Comparison of ENCODE assay signal across 11 cellular contexts in the genomic region with DNA sequence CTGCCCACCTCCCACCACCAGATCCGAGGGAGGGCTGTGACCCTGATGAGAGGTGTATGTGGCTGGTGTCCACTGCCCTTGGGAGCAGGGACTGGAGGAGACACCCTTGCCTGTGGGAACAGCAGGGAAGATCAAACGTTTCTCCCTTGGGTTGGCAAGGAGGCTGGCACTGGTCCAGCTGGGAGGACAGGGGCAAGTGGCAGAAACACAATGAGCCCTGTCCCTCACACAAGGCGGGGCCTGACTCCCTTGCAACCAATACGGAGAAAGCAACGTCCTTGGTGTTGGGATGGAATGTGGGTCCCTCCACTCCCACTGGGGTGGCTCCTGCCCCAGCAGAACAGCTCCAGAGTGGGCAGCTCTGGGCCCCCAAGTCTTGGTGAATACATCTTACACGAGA. TPM values are rescaled to one million over a fixed set of nuclear protein-coding genes. Genes with fewer than 3 reads are reported as not detected.
A peak's percentile ranks its signal among the peaks of the same experiment; 100 is the strongest.
DNase-seq lines count a peak whose midpoint lies in the region; ATAC-seq, FAIRE-seq and TF ChIP-seq lines count a peak whose summit lies in the region.
"Had no signal": no experiment of that assay in that cellular context is flagged by ENCODE, and none has a peak within 500 bp of the region (broad histone marks: within the 10 kb centered on the region; RNA-seq: fewer than 3 reads in every experiment).

No MANE protein-coding gene starts in this region.

- no peaks in the 10 kb centered on the region for H4K20me1 ChIP-seq in K562 (replicated peaks; ENCODE audit: control insufficient read depth, insufficient read depth, low read length)

- H3K4me3 Mint-ChIP-seq in activated CD8-positive, alpha-beta T cell treated with anti-CD3 and anti-CD28 coated beads, Interleukin-2, amount 10 ng/mL, durations not matched to agents 7 days and 5 days, result peak overlapping the region; percentile 59
- H3K4me3 Mint-ChIP-seq in activated CD8-positive, alpha-beta T cell treated with anti-CD3 and anti-CD28 coated beads for 36 hours, result no peak overlapping the region
- no peak overlapping the region for H3K4me3 Mint-ChIP-seq in T-helper 2 cell treated with Interferon-gamma antibody and Interleukin-4, amounts not matched to agents 5 μg/mL and 100 μg/mL, for 36 hours

- H3K79me2 ChIP-seq in K562 (ENCODE audit: control insufficient read depth, insufficient read depth, low read length), result peaks cover 22% of the 10 kb centered on the region

- TF ChIP-seq POLR2A in K562 (conservative IDR thresholded peaks at IDR 0.05), result no peak
- TF ChIP-seq POLR2A in tibial nerve (IDR thresholded peaks at IDR 0.05), result no peak
- no peak for TF ChIP-seq POLR2A in erythroblast (IDR thresholded peaks at IDR 0.05; ENCODE audit: low read length)

- peaks cover 20% of the 10 kb centered on the region; the same call in 2 of the 3 replicates for H3K36me3 ChIP-seq in K562 (ENCODE audit: control insufficient read depth, insufficient read depth, low read length)
- H3K36me3 ChIP-seq in lung (ENCODE audit: control insufficient read depth in 2 of 2, insufficient read depth in 2 of 2, low read length in 2 of 2), result peaks cover 0 to 21% of the 10 kb centered on the region in 2 donors
- H3K36me3 ChIP-seq in tibial nerve, result peaks cover 0 to 56% (median 0%) of the 10 kb centered on the region in 3 donors

- no peaks in the 10 kb centered on the region for H3K27me3 Mint-ChIP-seq in activated CD8-positive, alpha-beta T cell treated with anti-CD3 and anti-CD28 coated beads, Interleukin-2, amount 10 ng/mL, durations not matched to agents 7 days and 5 days (ENCODE audit: low read depth)
- no peaks in the 10 kb centered on the region for H3K27me3 Mint-ChIP-seq in activated CD8-positive, alpha-beta T cell treated with anti-CD3 and anti-CD28 coated beads for 36 hours
- H3K27me3 Mint-ChIP-seq in T-helper 2 cell treated with Interferon-gamma antibody and Interleukin-4, amounts not matched to agents 5 μg/mL and 100 μg/mL, for 36 hours (ENCODE audit: low read depth), result no peaks in the 10 kb centered on the region

- H3K27ac ChIP-seq in K562 (ENCODE audit: extremely low read depth, low read depth, low read length) (peak overlapping the region; percentile 47; the same call in 2 of the 3 replicates), lung (ENCODE audit: low read depth in 1 of 2, low read length in 1 of 2) (peak overlapping the region in 1 of 2 donors; percentile 90), tibial nerve (peak overlapping the region in 3 of 4 donors; percentile 45 to 99 (median 60))
- H3K27ac ChIP-seq: SK-N-MC had no signal

- WGBS in K562 (ENCODE audit: insufficient coverage, low coverage, missing lambda C conversion rate), result 30% methylated on average over 4 of the region's 6 CpGs
- 48 to 83% methylated on average over 6 of the region's 6 CpGs for WGBS in lung, 2 donors
- WGBS in tibial nerve, 2 donors, result 22 to 34% methylated on average over 5 to 6 of the region's 6 CpGs

- peaks cover 35% of the 10 kb centered on the region for H3K4me1 Mint-ChIP-seq in activated CD8-positive, alpha-beta T cell treated with anti-CD3 and anti-CD28 coated beads, Interleukin-2, amount 10 ng/mL, durations not matched to agents 7 days and 5 days (ENCODE audit: low read depth)
- peaks cover 36% of the 10 kb centered on the region for H3K4me1 Mint-ChIP-seq in activated CD8-positive, alpha-beta T cell treated with anti-CD3 and anti-CD28 coated beads for 36 hours (ENCODE audit: low read depth)
- peaks cover 26% of the 10 kb centered on the region for H3K4me1 Mint-ChIP-seq in T-helper 2 cell treated with Interferon-gamma antibody and Interleukin-4, amounts not matched to agents 5 μg/mL and 100 μg/mL, for 36 hours (ENCODE audit: low read depth)

- no TSS peak for BruUV-seq in K562 (replicated peaks; lab: Mats Ljungman, UMichigan)

- POLR2A ChIA-PET in activated CD8-positive, alpha-beta T cell treated with anti-CD3 and anti-CD28 coated beads, Interleukin-2, amount 10 ng/mL, durations not matched to agents 7 days and 5 days (lab: Charles Lee), result interaction anchor here (1.0 to 3.3 kb wide), 3 partner anchors 11 to 20 kb away, joined by 4 to 13 read pairs (median 12); a partner anchor contains a TSS
- POLR2A ChIA-PET in activated CD8-positive, alpha-beta T cell treated with anti-CD3 and anti-CD28 coated beads for 36 hours (lab: Charles Lee), result interaction anchor here (0.9 to 13.4 kb wide), 3 partner anchors 11 to 167 kb away, joined by 3 to 126 read pairs (median 4); a partner anchor contains a TSS
- POLR2A ChIA-PET in K562 (lab: Yijun Ruan, JAX), result interaction anchor here (0.7 to 1.1 kb wide), 5 partner anchors 11 to 543 kb away, joined by 3 to 5 read pairs (median 3); a partner anchor contains a TSS

- TF ChIP-seq EP300 in K562 (IDR thresholded peaks at IDR 0.05; ENCODE audit: low read length) (no peak), tibial nerve (IDR thresholded peaks at IDR 0.05) (no peak)

- intact Hi-C loops in activated CD8-positive, alpha-beta T cell treated with anti-CD3 and anti-CD28 coated beads for 36 hours (cut with micrococcal nuclease), result no loop called here
- intact Hi-C loops in K562 (cut with micrococcal nuclease), result no loop called here

- peak overlapping the region in 1 of 2 experiments; percentile 86; a peak in 2 of 4 replicates for H3K9ac ChIP-seq in K562 (ENCODE audit: insufficient read depth in 1 of 2, low read depth in 2 of 2, low read length in 2 of 2)

- FAIRE-seq in K562 (lab: Jason Lieb, UNC), result no peak

- no peak for TF ChIP-seq CTCF in activated CD8-positive, alpha-beta T cell treated with anti-CD3 and anti-CD28 coated beads for 36 hours (IDR thresholded peaks at IDR 0.05)
- TF ChIP-seq CTCF in K562 (IDR thresholded peaks at IDR 0.05 in 2 of 3, conservative IDR thresholded peaks at IDR 0.05 in 1 of 3; ENCODE audit: insufficient read depth in 2 of 3, low read depth in 1 of 3, low read length in 3 of 3) (no peak), lung (IDR thresholded peaks at IDR 0.05; ENCODE audit: control extremely low read depth, extremely low read depth) (no peak), tibial nerve (IDR thresholded peaks at IDR 0.05) (no peak)

- no peaks in the 10 kb centered on the region for H3K9me3 Mint-ChIP-seq in activated CD8-positive, alpha-beta T cell treated with anti-CD3 and anti-CD28 coated beads, Interleukin-2, amount 10 ng/mL, durations not matched to agents 7 days and 5 days (ENCODE audit: insufficient read depth)
- H3K9me3 Mint-ChIP-seq in activated CD8-positive, alpha-beta T cell treated with anti-CD3 and anti-CD28 coated beads for 36 hours, result no peaks in the 10 kb centered on the region
- H3K9me3 Mint-ChIP-seq in T-helper 2 cell treated with Interferon-gamma antibody and Interleukin-4, amounts not matched to agents 5 μg/mL and 100 μg/mL, for 36 hours, result no peaks in the 10 kb centered on the region

- peak overlapping the region; percentile 65 for H3K4me2 ChIP-seq in K562 (ENCODE audit: insufficient read depth, low read length)

- H3K27me3 ChIP-seq in K562 (ENCODE audit: control insufficient read depth in 2 of 2, insufficient read depth in 2 of 2, low read length in 2 of 2) (no peaks in the 10 kb centered on the region), lung (ENCODE audit: control insufficient read depth, insufficient read depth) (no peaks in the 10 kb centered on the region), tibial nerve (no peaks in the 10 kb centered on the region)

- no peaks in the 10 kb centered on the region for H3K9me1 ChIP-seq in K562 (ENCODE audit: control insufficient read depth, insufficient read depth, low read length)

- H3K4me1 ChIP-seq in K562 (replicated peaks in 1 of 2; ENCODE audit: control insufficient read depth in 2 of 2, insufficient read depth in 2 of 2, low read length in 2 of 2) (peaks cover 27 to 59% of the 10 kb centered on the region in 2 experiments), lung (ENCODE audit: control insufficient read depth in 2 of 2, insufficient read depth in 2 of 2, low read length in 2 of 2) (peaks cover 0 to 52% of the 10 kb centered on the region in 2 donors), tibial nerve (peaks cover 0 to 51% (median 37%) of the 10 kb centered on the region in 4 donors)

- in situ Hi-C loops in K562 (cut with MboI), result no loop called here

- no peaks in the 10 kb centered on the region for H3K9me3 ChIP-seq in K562 (replicated peaks; ENCODE audit: control insufficient read depth, insufficient read depth, low read depth, low read length)
- H3K9me3 ChIP-seq in lung (ENCODE audit: control insufficient read depth in 2 of 2, insufficient read depth in 1 of 2, low read length in 1 of 2), result no peaks in the 10 kb centered on the region
- H3K9me3 ChIP-seq in tibial nerve, result no peaks in the 10 kb centered on the region

- peak overlapping the region; percentile 88 for H3K27ac Mint-ChIP-seq in activated CD8-positive, alpha-beta T cell treated with anti-CD3 and anti-CD28 coated beads, Interleukin-2, amount 10 ng/mL, durations not matched to agents 7 days and 5 days
- H3K27ac Mint-ChIP-seq in activated CD8-positive, alpha-beta T cell treated with anti-CD3 and anti-CD28 coated beads for 36 hours, result no peak overlapping the region
- no peak overlapping the region for H3K27ac Mint-ChIP-seq in T-helper 2 cell treated with Interferon-gamma antibody and Interleukin-4, amounts not matched to agents 5 μg/mL and 100 μg/mL, for 36 hours

- H3K4me3 ChIP-seq in K562 (no peak overlapping the region), lung (no peak overlapping the region), tibial nerve (no peak overlapping the region)
- H3K4me3 ChIP-seq: SK-N-MC had no signal

- CTCF ChIA-PET in activated CD8-positive, alpha-beta T cell treated with anti-CD3 and anti-CD28 coated beads, Interleukin-2, amount 10 ng/mL, durations not matched to agents 7 days and 5 days (lab: Charles Lee), result interaction anchor here (1.4 kb wide), 1 partner anchor 28 kb away, joined by 3 read pairs; no protein-coding TSS in a partner anchor
- CTCF ChIA-PET in activated CD8-positive, alpha-beta T cell treated with anti-CD3 and anti-CD28 coated beads for 36 hours (lab: Charles Lee), result interaction anchor here (1.2 to 2.8 kb wide), 3 partner anchors 11 to 30 kb away, joined by 3 to 9 read pairs (median 3); a partner anchor contains a TSS
- CTCF ChIA-PET in K562 (lab: Yijun Ruan, JAX; ENCODE audit: low intra/inter-chr PET ratio), result no interaction called here

- peaks cover 8% of the 10 kb centered on the region for H3K36me3 Mint-ChIP-seq in activated CD8-positive, alpha-beta T cell treated with anti-CD3 and anti-CD28 coated beads, Interleukin-2, amount 10 ng/mL, durations not matched to agents 7 days and 5 days (ENCODE audit: low read depth)
- H3K36me3 Mint-ChIP-seq in activated CD8-positive, alpha-beta T cell treated with anti-CD3 and anti-CD28 coated beads for 36 hours (ENCODE audit: low read depth), result peaks cover 1% of the 10 kb centered on the region
- H3K36me3 Mint-ChIP-seq in T-helper 2 cell treated with Interferon-gamma antibody and Interleukin-4, amounts not matched to agents 5 μg/mL and 100 μg/mL, for 36 hours (ENCODE audit: low read depth), result peaks cover 4% of the 10 kb centered on the region

- H2AFZ ChIP-seq in K562 (ENCODE audit: low read depth, low read length), result no peak overlapping the region

- ATAC-seq in activated CD8-positive, alpha-beta T cell treated with anti-CD3 and anti-CD28 coated beads, Interleukin-2, amount 10 ng/mL, durations not matched to agents 7 days and 5 days, result no peak
- no peak for ATAC-seq in activated CD8-positive, alpha-beta T cell treated with anti-CD3 and anti-CD28 coated beads for 36 hours
- no peak for ATAC-seq in K562
- ATAC-seq in lung (ENCODE audit: insufficient read depth, low FRiP score), result no peak
- no peak for ATAC-seq in HG02884 (IDR thresholded peaks at IDR 0.05; ENCODE audit: unreplicated experiment)
- ATAC-seq: left lobe of liver had no signal

- TF ChIP-seq RAD21 in K562 (CRISPR knock-in tag; conservative IDR thresholded peaks at IDR 0.05 in 1 of 2, IDR thresholded peaks at IDR 0.05 in 1 of 2), result no peak

- no peak for DNase-seq in activated CD8-positive, alpha-beta T cell treated with anti-CD3 and anti-CD28 coated beads, Interleukin-2, amount 10 ng/mL, durations not matched to agents 7 days and 5 days
- no peak for DNase-seq in activated CD8-positive, alpha-beta T cell treated with anti-CD3 and anti-CD28 coated beads for 36 hours
- DNase-seq in K562 (ENCODE audit: extremely low read depth in 1 of 4, low spot score in 3 of 4), result no peak
- peak; percentile 60 for DNase-seq in lung (ENCODE audit: low spot score)
- DNase-seq in tibial nerve (ENCODE audit: low spot score in 2 of 2), result no peak
- DNase-seq in erythroblast (lab: John Stamatoyannopoulos, UW), result no peak
- DNase-seq in T-helper 2 cell treated with Interferon-gamma antibody and Interleukin-4, amounts not matched to agents 5 μg/mL and 100 μg/mL, for 36 hours (ENCODE audit: low spot score), result no peak
- DNase-seq: NCI-H2081 treated with DMSO at 0.1 percent for 48 hours had no signal

RNA-seq across cellular contexts. Expression of a gene that starts 5.2 kb away (rescaled TPM):
- 1 to 10 TPM; 6.5 to 6.8 TPM for total RNA-seq in activated CD8-positive, alpha-beta T cell treated with anti-CD3 and anti-CD28 coated beads, Interleukin-2, amount 10 ng/mL, durations not matched to agents 7 days and 5 days
- total RNA-seq in activated CD8-positive, alpha-beta T cell treated with anti-CD3 and anti-CD28 coated beads for 36 hours, result 1 to 10 TPM; 3.9 to 4.1 TPM
- 8.0 and 38.1 TPM in 2 replicates for total RNA-seq in K562 (2011; cell fraction: chromatin; rRNA removed; ENCODE audit: low replicate concordance)
- total RNA-seq in K562 (2011; cell fraction: nucleolus; rRNA removed), result 51.5 and 52.6 TPM in 2 replicates
- total RNA-seq in K562 (2011; cell fraction: nucleoplasm; rRNA removed), result 19.1 and 27.8 TPM in 2 replicates
- total RNA-seq in K562 (2014; rRNA removed) (18.4 and 22.7 TPM in 2 replicates), K562 (2014; rRNA removed; fragmentation: Illumina TruSeq; extraction: Trizol) (3.1 and 4.0 TPM in 2 replicates), K562 (2015; rRNA removed; fragmentation: Illumina TruSeq; extraction: Trizol) (11.2 and 11.4 TPM in 2 replicates), K562 (2021) (12.4 and 13.3 TPM in 2 replicates), lung (100 to 1,000 TPM in 1 of 2 donors, 10 to 100 TPM in 1; 94.3 to 218 TPM), tibial nerve (100 to 1,000 TPM in 2 of 4 donors, 10 to 100 TPM in 2; 86.9 to 169 (median 129) TPM)
- polyA plus RNA-seq in K562 (2011; rRNA removed) (13.4 and 18.8 TPM in 2 replicates), K562 (2014; fragmentation: Illumina TruSeq; extraction: Trizol) (10.2 and 13.1 TPM in 2 replicates), K562 (2014; fragmentation: Nextera tagmentation; extraction: Ambion mirVana) (under 1 TPM in 1 of 2 experiments, not detected in 1; 0.36 TPM), K562 (2014; rRNA removed) (11.4 and 19.4 TPM in 2 replicates), lung (100 to 1,000 TPM; 193 to 208 TPM)
- 24.8 and 51.5 TPM in 2 replicates for polyA plus RNA-seq in K562 (2011; cell fraction: cytosol; rRNA removed)
- 18.0 and 26.1 TPM in 2 replicates for polyA plus RNA-seq in K562 (2011; cell fraction: nucleus; rRNA removed)
- polyA plus RNA-seq in K562 (2012), result 10.3 and 10.6 TPM in 2 replicates
- 9.3 and 12.8 TPM in 2 replicates for polyA minus RNA-seq in K562 (2011; rRNA and poly(A)+ RNA removed)
- polyA minus RNA-seq in K562 (2011; cell fraction: cytosol; rRNA and poly(A)+ RNA removed), result 13.1 and 14.7 TPM in 2 replicates
- 14.7 and 16.8 TPM in 2 replicates for polyA minus RNA-seq in K562 (2011; cell fraction: nucleus; rRNA and poly(A)+ RNA removed)

RNA-seq across cellular contexts. Expression of a gene that starts 10.7 kb away (rescaled TPM):
- total RNA-seq in activated CD8-positive, alpha-beta T cell treated with anti-CD3 and anti-CD28 coated beads, Interleukin-2, amount 10 ng/mL, durations not matched to agents 7 days and 5 days, result 10 to 100 TPM; 18.5 to 20.8 TPM
- 10 to 100 TPM; 16.7 to 19.5 TPM for total RNA-seq in activated CD8-positive, alpha-beta T cell treated with anti-CD3 and anti-CD28 coated beads for 36 hours
- total RNA-seq in K562 (2011; cell fraction: chromatin; rRNA removed; ENCODE audit: low replicate concordance), result 4.5 and 14.6 TPM in 2 replicates
- 13.3 and 14.6 TPM in 2 replicates for total RNA-seq in K562 (2011; cell fraction: nucleolus; rRNA removed)
- total RNA-seq in K562 (2011; cell fraction: nucleoplasm; rRNA removed), result 12.8 and 17.5 TPM in 2 replicates
- total RNA-seq in K562 (2014; rRNA removed), result 39.9 TPM in 2 replicates
- total RNA-seq in K562 (2014; rRNA removed; fragmentation: Illumina TruSeq; extraction: Trizol), result 14.5 and 16.1 TPM in 2 replicates
- total RNA-seq in K562 (2015; rRNA removed; fragmentation: Illumina TruSeq; extraction: Trizol), result 17.2 and 18.5 TPM in 2 replicates
- total RNA-seq in K562 (2021), result 24.6 and 25.8 TPM in 2 replicates
- 28.0 and 28.4 TPM in 2 replicates for polyA plus RNA-seq in K562 (2011; rRNA removed)
- polyA plus RNA-seq in K562 (2011; cell fraction: cytosol; rRNA removed), result 37.6 and 58.4 TPM in 2 replicates
- polyA plus RNA-seq in K562 (2011; cell fraction: nucleus; rRNA removed), result 21.9 and 23.6 TPM in 2 replicates
- polyA plus RNA-seq in K562 (2012), result 19.2 and 26.6 TPM in 2 replicates
- 24.2 and 26.1 TPM in 2 replicates for polyA plus RNA-seq in K562 (2014; fragmentation: Illumina TruSeq; extraction: Trizol)
- polyA plus RNA-seq in K562 (2014; fragmentation: Nextera tagmentation; extraction: Ambion mirVana), result 1 to 10 TPM; 2.8 to 4.4 TPM
- polyA plus RNA-seq in K562 (2014; rRNA removed), result 60.5 and 67.5 TPM in 2 replicates
- 7.5 and 10.5 TPM in 2 replicates for polyA minus RNA-seq in K562 (2011; rRNA and poly(A)+ RNA removed)
- 5.4 and 8.1 TPM in 2 replicates for polyA minus RNA-seq in K562 (2011; cell fraction: cytosol; rRNA and poly(A)+ RNA removed)
- 4.4 and 6.6 TPM in 2 replicates for polyA minus RNA-seq in K562 (2011; cell fraction: nucleus; rRNA and poly(A)+ RNA removed)
- total RNA-seq in lung, result 10 to 100 TPM; 11.1 to 33.4 TPM
- polyA plus RNA-seq in lung, result 10 to 100 TPM; 27.6 to 54.5 TPM
- 10 to 100 TPM; 19.0 to 31.9 (median 20.8) TPM for total RNA-seq in tibial nerve

RNA-seq across cellular contexts. Expression of a gene that starts 13.9 kb away (rescaled TPM):
- under 1 TPM in 1 of 2 experiments, not detected in 1; 0.16 TPM for total RNA-seq in activated CD8-positive, alpha-beta T cell treated with anti-CD3 and anti-CD28 coated beads, Interleukin-2, amount 10 ng/mL, durations not matched to agents 7 days and 5 days
- total RNA-seq in activated CD8-positive, alpha-beta T cell treated with anti-CD3 and anti-CD28 coated beads for 36 hours, result not detected
- 6.0 and 12.8 TPM in 2 replicates for total RNA-seq in K562 (2011; cell fraction: chromatin; rRNA removed; ENCODE audit: low replicate concordance)
- 15.3 and 15.9 TPM in 2 replicates for total RNA-seq in K562 (2011; cell fraction: nucleolus; rRNA removed)
- total RNA-seq in K562 (2011; cell fraction: nucleoplasm; rRNA removed), result 11.7 and 12.2 TPM in 2 replicates
- 5.4 and 8.0 TPM in 2 replicates for total RNA-seq in K562 (2014; rRNA removed)
- 2.9 and 3.3 TPM in 2 replicates for total RNA-seq in K562 (2014; rRNA removed; fragmentation: Illumina TruSeq; extraction: Trizol)
- 4.7 and 5.3 TPM in 2 replicates for total RNA-seq in K562 (2015; rRNA removed; fragmentation: Illumina TruSeq; extraction: Trizol)
- total RNA-seq in K562 (2021), result 8.3 and 8.4 TPM in 2 replicates
- 3.1 and 5.7 TPM in 2 replicates for polyA plus RNA-seq in K562 (2011; rRNA removed)
- 4.7 and 6.0 TPM in 2 replicates for polyA plus RNA-seq in K562 (2011; cell fraction: cytosol; rRNA removed)
- polyA plus RNA-seq in K562 (2011; cell fraction: nucleus; rRNA removed), result 7.4 and 8.4 TPM in 2 replicates
- polyA plus RNA-seq in K562 (2012), result 4.4 and 7.4 TPM in 2 replicates
- polyA plus RNA-seq in K562 (2014; fragmentation: Illumina TruSeq; extraction: Trizol), result 7.5 and 7.7 TPM in 2 replicates
- polyA plus RNA-seq in K562 (2014; fragmentation: Nextera tagmentation; extraction: Ambion mirVana), result 1 to 10 TPM; 1.4 to 1.6 TPM
- polyA plus RNA-seq in K562 (2014; rRNA removed), result 7.9 and 8.5 TPM in 2 replicates
- 3.6 and 4.0 TPM in 2 replicates for polyA minus RNA-seq in K562 (2011; rRNA and poly(A)+ RNA removed)
- polyA minus RNA-seq in K562 (2011; cell fraction: cytosol; rRNA and poly(A)+ RNA removed), result 1.7 and 5.0 TPM in 2 replicates
- polyA minus RNA-seq in K562 (2011; cell fraction: nucleus; rRNA and poly(A)+ RNA removed), result 3.1 and 9.3 TPM in 2 replicates
- total RNA-seq in lung, result 10 to 100 TPM in 1 of 2 donors, 1 to 10 TPM in 1; 1.6 to 51.2 TPM
- polyA plus RNA-seq in lung, result 10 to 100 TPM; 24.6 to 27.8 TPM
- 10 to 100 TPM; 16.5 to 26.5 (median 20.8) TPM for total RNA-seq in tibial nerve

RNA-seq across cellular contexts. Expression of a gene that starts 18.1 kb away (rescaled TPM):
- 10 to 100 TPM in 1 of 2 experiments, 1 to 10 TPM in 1; 9.7 to 12.7 TPM for total RNA-seq in activated CD8-positive, alpha-beta T cell treated with anti-CD3 and anti-CD28 coated beads, Interleukin-2, amount 10 ng/mL, durations not matched to agents 7 days and 5 days
- total RNA-seq in activated CD8-positive, alpha-beta T cell treated with anti-CD3 and anti-CD28 coated beads for 36 hours, result 1 to 10 TPM; 3.3 to 4.1 TPM
- total RNA-seq in K562 (2011; cell fraction: chromatin; rRNA removed; ENCODE audit: low replicate concordance), result 5.1 and 18.1 TPM in 2 replicates
- total RNA-seq in K562 (2011; cell fraction: nucleolus; rRNA removed), result 10.5 and 12.3 TPM in 2 replicates
- 6.0 and 7.5 TPM in 2 replicates for total RNA-seq in K562 (2011; cell fraction: nucleoplasm; rRNA removed)
- total RNA-seq in K562 (2014; rRNA removed), result 6.8 and 12.8 TPM in 2 replicates
- 2.1 and 2.4 TPM in 2 replicates for total RNA-seq in K562 (2014; rRNA removed; fragmentation: Illumina TruSeq; extraction: Trizol)
- total RNA-seq in K562 (2015; rRNA removed; fragmentation: Illumina TruSeq; extraction: Trizol), result 8.3 and 9.1 TPM in 2 replicates
- total RNA-seq in K562 (2021), result 7.0 and 9.8 TPM in 2 replicates
- 5.4 and 6.8 TPM in 2 replicates for polyA plus RNA-seq in K562 (2011; rRNA removed)
- 10.7 and 28.9 TPM in 2 replicates for polyA plus RNA-seq in K562 (2011; cell fraction: cytosol; rRNA removed)
- polyA plus RNA-seq in K562 (2011; cell fraction: nucleus; rRNA removed), result 11.9 and 20.3 TPM in 2 replicates
- 8.0 and 13.8 TPM in 2 replicates for polyA plus RNA-seq in K562 (2012)
- polyA plus RNA-seq in K562 (2014; fragmentation: Illumina TruSeq; extraction: Trizol), result 9.1 and 9.8 TPM in 2 replicates
- 1 to 10 TPM in 1 of 2 experiments, under 1 TPM in 1; 0.38 to 1.0 TPM for polyA plus RNA-seq in K562 (2014; fragmentation: Nextera tagmentation; extraction: Ambion mirVana)
- polyA plus RNA-seq in K562 (2014; rRNA removed), result 9.0 and 16.5 TPM in 2 replicates
- 1.7 and 2.9 TPM in 2 replicates for polyA minus RNA-seq in K562 (2011; rRNA and poly(A)+ RNA removed)
- polyA minus RNA-seq in K562 (2011; cell fraction: cytosol; rRNA and poly(A)+ RNA removed), result 3.8 and 4.4 TPM in 2 replicates
- polyA minus RNA-seq in K562 (2011; cell fraction: nucleus; rRNA and poly(A)+ RNA removed), result 5.4 and 6.2 TPM in 2 replicates
- total RNA-seq in lung, result 1 to 10 TPM; 1.4 to 4.0 TPM
- 1 to 10 TPM; 2.5 to 4.9 TPM for polyA plus RNA-seq in lung
- 10 to 100 TPM in 1 of 4 donors, 1 to 10 TPM in 3; 1.2 to 17.9 (median 1.8) TPM for total RNA-seq in tibial nerve

RNA-seq across cellular contexts. Expression of a gene that starts 18.1 kb away (rescaled TPM):
- total RNA-seq in activated CD8-positive, alpha-beta T cell treated with anti-CD3 and anti-CD28 coated beads, Interleukin-2, amount 10 ng/mL, durations not matched to agents 7 days and 5 days, result 10 to 100 TPM; 26.8 to 28.5 TPM
- 10 to 100 TPM; 23.2 to 23.4 TPM for total RNA-seq in activated CD8-positive, alpha-beta T cell treated with anti-CD3 and anti-CD28 coated beads for 36 hours
- total RNA-seq in K562 (2011; cell fraction: chromatin; rRNA removed; ENCODE audit: low replicate concordance), result 16.2 and 63.0 TPM in 2 replicates
- 43.6 and 46.5 TPM in 2 replicates for total RNA-seq in K562 (2011; cell fraction: nucleolus; rRNA removed)
- total RNA-seq in K562 (2011; cell fraction: nucleoplasm; rRNA removed), result 23.6 and 28.2 TPM in 2 replicates
- total RNA-seq in K562 (2014; rRNA removed) (12.8 and 19.6 TPM in 2 replicates), K562 (2014; rRNA removed; fragmentation: Illumina TruSeq; extraction: Trizol) (3.6 and 4.5 TPM in 2 replicates), K562 (2015; rRNA removed; fragmentation: Illumina TruSeq; extraction: Trizol) (7.7 and 8.4 TPM in 2 replicates), K562 (2021) (17.1 and 20.8 TPM in 2 replicates), lung (10 to 100 TPM in 1 of 2 donors, 1 to 10 TPM in 1; 4.8 to 16.6 TPM), tibial nerve (10 to 100 TPM; 12.6 to 24.3 (median 15.9) TPM)
- polyA plus RNA-seq in K562 (2011; rRNA removed) (8.6 and 21.4 TPM in 2 replicates), K562 (2014; fragmentation: Illumina TruSeq; extraction: Trizol) (18.1 and 23.5 TPM in 2 replicates), K562 (2014; fragmentation: Nextera tagmentation; extraction: Ambion mirVana) (1 to 10 TPM in 1 of 2 experiments, under 1 TPM in 1; 0.82 to 1.7 TPM), K562 (2014; rRNA removed) (13.6 and 24.0 TPM in 2 replicates), lung (10 to 100 TPM in 1 of 2 donors, 1 to 10 TPM in 1; 9.5 to 14.7 TPM)
- 18.4 and 19.8 TPM in 2 replicates for polyA plus RNA-seq in K562 (2011; cell fraction: cytosol; rRNA removed)
- polyA plus RNA-seq in K562 (2011; cell fraction: nucleus; rRNA removed), result 94.4 and 123 TPM in 2 replicates
- 14.0 and 25.1 TPM in 2 replicates for polyA plus RNA-seq in K562 (2012)
- polyA minus RNA-seq in K562 (2011; rRNA and poly(A)+ RNA removed), result 7.3 and 8.6 TPM in 2 replicates
- 5.2 and 5.9 TPM in 2 replicates for polyA minus RNA-seq in K562 (2011; cell fraction: cytosol; rRNA and poly(A)+ RNA removed)
- 27.1 and 33.3 TPM in 2 replicates for polyA minus RNA-seq in K562 (2011; cell fraction: nucleus; rRNA and poly(A)+ RNA removed)
